ENCODE assay signal across 1 cellular context in the genomic region with DNA sequence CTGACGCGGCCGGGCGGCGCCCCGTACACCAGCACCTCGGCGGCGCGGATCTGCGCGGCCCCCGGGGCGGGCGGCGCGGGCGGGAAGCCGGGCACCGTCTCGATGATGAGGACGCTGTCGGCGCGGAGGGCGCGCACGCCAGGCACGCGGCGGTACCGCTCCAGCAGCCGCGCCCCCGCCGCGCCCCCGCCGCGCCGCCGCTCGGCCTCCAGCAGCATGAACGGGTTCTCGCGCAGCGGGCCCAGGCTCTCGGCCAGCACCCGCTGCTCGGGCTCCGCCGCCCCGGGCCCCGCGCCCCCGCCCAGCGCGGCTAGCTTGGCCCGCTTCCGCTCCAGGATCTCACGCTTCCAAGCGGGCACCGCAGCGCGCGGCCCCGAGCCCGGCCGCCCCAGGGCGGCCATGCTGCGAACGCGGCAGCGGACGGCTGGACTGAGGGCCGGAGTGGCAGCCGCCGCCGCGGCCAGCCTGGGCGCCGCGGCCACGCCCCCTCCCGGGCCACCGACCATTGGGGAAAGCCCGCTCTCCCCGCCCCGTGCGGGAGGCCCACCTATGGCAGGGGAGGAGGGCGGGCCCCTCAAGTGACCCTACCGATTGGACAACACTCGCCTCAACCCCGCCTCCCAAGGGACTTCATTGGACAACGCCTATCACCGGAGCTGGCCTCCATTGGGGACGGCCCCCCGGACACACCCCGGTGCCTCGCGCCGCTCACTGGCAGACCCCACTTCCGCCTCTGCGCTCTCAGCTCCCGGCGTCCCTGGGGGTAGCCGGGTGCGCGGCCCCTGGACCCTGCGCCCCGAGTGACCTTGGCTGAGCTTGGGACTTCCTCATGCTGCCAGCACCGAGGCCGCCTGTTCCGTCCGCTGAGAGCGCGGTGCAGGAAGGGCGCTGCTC.
A peak's percentile ranks its signal among the peaks of the same experiment; 100 is the strongest.
TF ChIP-seq lines count a peak whose summit lies in the region.

A gene with protein sequence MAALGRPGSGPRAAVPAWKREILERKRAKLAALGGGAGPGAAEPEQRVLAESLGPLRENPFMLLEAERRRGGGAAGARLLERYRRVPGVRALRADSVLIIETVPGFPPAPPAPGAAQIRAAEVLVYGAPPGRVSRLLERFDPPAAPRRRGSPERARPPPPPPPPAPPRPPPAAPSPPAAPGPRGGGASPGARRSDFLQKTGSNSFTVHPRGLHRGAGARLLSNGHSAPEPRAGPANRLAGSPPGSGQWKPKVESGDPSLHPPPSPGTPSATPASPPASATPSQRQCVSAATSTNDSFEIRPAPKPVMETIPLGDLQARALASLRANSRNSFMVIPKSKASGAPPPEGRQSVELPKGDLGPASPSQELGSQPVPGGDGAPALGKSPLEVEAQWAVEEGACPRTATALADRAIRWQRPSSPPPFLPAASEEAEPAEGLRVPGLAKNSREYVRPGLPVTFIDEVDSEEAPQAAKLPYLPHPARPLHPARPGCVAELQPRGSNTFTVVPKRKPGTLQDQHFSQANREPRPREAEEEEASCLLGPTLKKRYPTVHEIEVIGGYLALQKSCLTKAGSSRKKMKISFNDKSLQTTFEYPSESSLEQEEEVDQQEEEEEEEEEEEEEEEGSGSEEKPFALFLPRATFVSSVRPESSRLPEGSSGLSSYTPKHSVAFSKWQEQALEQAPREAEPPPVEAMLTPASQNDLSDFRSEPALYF (minus strand): TSS at position 431 of the 894 bp plus-strand sequence. CDS start 30 bp downstream, at position 401.

TF ChIP-seq in WTC11, 78 proteins besides CTCF, POLR2A, EP300 and RAD21 (continued from another document and continues in another):
- TF ChIP-seq, protein P1, sequence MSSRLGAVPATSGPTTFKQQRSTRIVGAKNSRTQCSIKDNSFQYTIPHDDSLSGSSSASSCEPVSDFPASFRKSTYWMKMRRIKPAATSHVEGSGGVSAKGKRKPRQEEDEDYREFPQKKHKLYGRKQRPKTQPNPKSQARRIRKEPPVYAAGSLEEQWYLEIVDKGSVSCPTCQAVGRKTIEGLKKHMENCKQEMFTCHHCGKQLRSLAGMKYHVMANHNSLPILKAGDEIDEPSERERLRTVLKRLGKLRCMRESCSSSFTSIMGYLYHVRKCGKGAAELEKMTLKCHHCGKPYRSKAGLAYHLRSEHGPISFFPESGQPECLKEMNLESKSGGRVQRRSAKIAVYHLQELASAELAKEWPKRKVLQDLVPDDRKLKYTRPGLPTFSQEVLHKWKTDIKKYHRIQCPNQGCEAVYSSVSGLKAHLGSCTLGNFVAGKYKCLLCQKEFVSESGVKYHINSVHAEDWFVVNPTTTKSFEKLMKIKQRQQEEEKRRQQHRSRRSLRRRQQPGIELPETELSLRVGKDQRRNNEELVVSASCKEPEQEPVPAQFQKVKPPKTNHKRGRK (CRISPR knock-in tag; IDR thresholded peaks at IDR 0.05; ENCODE audit: borderline replicate concordance): no peak
- TF ChIP-seq, protein P2, sequence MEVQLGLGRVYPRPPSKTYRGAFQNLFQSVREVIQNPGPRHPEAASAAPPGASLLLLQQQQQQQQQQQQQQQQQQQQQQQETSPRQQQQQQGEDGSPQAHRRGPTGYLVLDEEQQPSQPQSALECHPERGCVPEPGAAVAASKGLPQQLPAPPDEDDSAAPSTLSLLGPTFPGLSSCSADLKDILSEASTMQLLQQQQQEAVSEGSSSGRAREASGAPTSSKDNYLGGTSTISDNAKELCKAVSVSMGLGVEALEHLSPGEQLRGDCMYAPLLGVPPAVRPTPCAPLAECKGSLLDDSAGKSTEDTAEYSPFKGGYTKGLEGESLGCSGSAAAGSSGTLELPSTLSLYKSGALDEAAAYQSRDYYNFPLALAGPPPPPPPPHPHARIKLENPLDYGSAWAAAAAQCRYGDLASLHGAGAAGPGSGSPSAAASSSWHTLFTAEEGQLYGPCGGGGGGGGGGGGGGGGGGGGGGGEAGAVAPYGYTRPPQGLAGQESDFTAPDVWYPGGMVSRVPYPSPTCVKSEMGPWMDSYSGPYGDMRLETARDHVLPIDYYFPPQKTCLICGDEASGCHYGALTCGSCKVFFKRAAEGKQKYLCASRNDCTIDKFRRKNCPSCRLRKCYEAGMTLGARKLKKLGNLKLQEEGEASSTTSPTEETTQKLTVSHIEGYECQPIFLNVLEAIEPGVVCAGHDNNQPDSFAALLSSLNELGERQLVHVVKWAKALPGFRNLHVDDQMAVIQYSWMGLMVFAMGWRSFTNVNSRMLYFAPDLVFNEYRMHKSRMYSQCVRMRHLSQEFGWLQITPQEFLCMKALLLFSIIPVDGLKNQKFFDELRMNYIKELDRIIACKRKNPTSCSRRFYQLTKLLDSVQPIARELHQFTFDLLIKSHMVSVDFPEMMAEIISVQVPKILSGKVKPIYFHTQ (CRISPR knock-in tag; IDR thresholded peaks at IDR 0.05): no peak
- TF ChIP-seq ESRRA (CRISPR knock-in tag; IDR thresholded peaks at IDR 0.05; ENCODE audit: borderline replicate concordance) (peak; percentile 95), EMX1 (CRISPR knock-in tag; IDR thresholded peaks at IDR 0.05) (no peak), ATF1 (CRISPR knock-in tag; IDR thresholded peaks at IDR 0.05) (no peak), FOXP1 (CRISPR knock-in tag; IDR thresholded peaks at IDR 0.05; ENCODE audit: borderline replicate concordance) (no peak), RELA (CRISPR knock-in tag; IDR thresholded peaks at IDR 0.05; ENCODE audit: borderline replicate concordance) (peak; percentile 41; the same call in 1 of the 2 replicates), TEAD4 (CRISPR knock-in tag; IDR thresholded peaks at IDR 0.05) (no peak), NFATC4 (CRISPR knock-in tag; IDR thresholded peaks at IDR 0.05) (no peak), ETV6 (CRISPR knock-in tag; IDR thresholded peaks at IDR 0.05) (peak; percentile 64), NR1H2 (CRISPR knock-in tag; IDR thresholded peaks at IDR 0.05) (no peak), ZNF396 (CRISPR knock-in tag; IDR thresholded peaks at IDR 0.05; ENCODE audit: borderline replicate concordance) (no peak), IRF2 (CRISPR knock-in tag; IDR thresholded peaks at IDR 0.05; ENCODE audit: borderline replicate concordance, low read depth) (no peak), SP1 (CRISPR knock-in tag; conservative IDR thresholded peaks at IDR 0.05) (peak; percentile 91), SMAD3 (CRISPR knock-in tag; IDR thresholded peaks at IDR 0.05; ENCODE audit: borderline replicate concordance) (peak; percentile 30; the same call in 1 of the 2 replicates), NR2C2 (CRISPR knock-in tag; IDR thresholded peaks at IDR 0.05) (no peak), HMGA2 (CRISPR knock-in tag; IDR thresholded peaks at IDR 0.05) (no peak), ZBTB21 (CRISPR knock-in tag; IDR thresholded peaks at IDR 0.05; ENCODE audit: borderline replicate concordance) (no peak), KAT7 (CRISPR knock-in tag; IDR thresholded peaks at IDR 0.05; ENCODE audit: borderline replicate concordance) (0 out of 2 replicates have a peak, but pooled peaks have one; percentile 33), FOXJ3 (CRISPR knock-in tag; IDR thresholded peaks at IDR 0.05; ENCODE audit: borderline replicate concordance) (no peak), SOX15 (CRISPR knock-in tag; IDR thresholded peaks at IDR 0.05) (no peak), RORB (CRISPR knock-in tag; IDR thresholded peaks at IDR 0.05) (no peak), FOXK1 (CRISPR knock-in tag; IDR thresholded peaks at IDR 0.05) (0 out of 2 replicates have a peak, but pooled peaks have one; percentile 42), JUN (CRISPR knock-in tag; IDR thresholded peaks at IDR 0.05) (no peak)
- TF ChIP-seq, protein P3, sequence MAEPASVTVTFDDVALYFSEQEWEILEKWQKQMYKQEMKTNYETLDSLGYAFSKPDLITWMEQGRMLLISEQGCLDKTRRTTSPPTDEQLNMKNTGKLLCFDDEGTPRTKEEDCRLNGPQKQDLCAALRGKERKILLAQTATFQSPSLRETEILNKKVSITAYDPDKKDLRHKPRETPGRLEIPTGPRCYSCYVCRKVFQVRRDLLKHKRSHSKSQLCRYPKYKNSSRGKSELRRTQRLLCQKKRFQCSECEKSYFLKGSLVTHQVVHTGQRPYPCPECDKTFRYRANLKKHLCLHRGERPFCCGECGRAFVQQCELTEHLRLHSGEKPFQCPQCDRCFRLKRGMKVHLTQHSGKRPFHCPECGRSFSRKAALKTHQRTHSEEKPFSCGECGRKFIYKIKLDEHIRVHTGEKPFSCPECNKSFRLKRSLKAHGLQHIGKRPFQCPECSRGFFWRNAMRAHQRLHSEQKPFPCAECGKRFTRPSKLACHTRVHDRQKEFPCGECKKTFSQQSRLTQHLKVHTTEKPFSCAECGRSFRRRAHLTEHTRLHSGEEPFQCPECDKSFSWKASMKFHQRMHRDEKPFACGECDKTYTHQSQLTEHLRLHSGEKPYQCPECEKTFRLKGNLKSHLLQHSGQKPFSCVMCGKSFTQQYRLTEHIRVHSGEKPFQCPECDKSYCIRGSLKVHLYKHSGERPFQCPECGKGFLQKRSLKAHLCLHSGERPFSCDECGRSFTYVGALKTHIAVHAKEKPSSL (CRISPR knock-in tag; conservative IDR thresholded peaks at IDR 0.05): no peak
- TF ChIP-seq, protein P4, sequence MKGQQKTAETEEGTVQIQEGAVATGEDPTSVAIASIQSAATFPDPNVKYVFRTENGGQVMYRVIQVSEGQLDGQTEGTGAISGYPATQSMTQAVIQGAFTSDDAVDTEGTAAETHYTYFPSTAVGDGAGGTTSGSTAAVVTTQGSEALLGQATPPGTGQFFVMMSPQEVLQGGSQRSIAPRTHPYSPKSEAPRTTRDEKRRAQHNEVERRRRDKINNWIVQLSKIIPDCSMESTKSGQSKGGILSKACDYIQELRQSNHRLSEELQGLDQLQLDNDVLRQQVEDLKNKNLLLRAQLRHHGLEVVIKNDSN (CRISPR knock-in tag; IDR thresholded peaks at IDR 0.05): peak; percentile 56; the same call in 1 of the 2 replicates
- TF ChIP-seq, protein P5, sequence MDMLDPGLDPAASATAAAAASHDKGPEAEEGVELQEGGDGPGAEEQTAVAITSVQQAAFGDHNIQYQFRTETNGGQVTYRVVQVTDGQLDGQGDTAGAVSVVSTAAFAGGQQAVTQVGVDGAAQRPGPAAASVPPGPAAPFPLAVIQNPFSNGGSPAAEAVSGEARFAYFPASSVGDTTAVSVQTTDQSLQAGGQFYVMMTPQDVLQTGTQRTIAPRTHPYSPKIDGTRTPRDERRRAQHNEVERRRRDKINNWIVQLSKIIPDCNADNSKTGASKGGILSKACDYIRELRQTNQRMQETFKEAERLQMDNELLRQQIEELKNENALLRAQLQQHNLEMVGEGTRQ (CRISPR knock-in tag; IDR thresholded peaks at IDR 0.05): peak; percentile 34; the same call in 1 of the 2 replicates
- TF ChIP-seq, protein P6, sequence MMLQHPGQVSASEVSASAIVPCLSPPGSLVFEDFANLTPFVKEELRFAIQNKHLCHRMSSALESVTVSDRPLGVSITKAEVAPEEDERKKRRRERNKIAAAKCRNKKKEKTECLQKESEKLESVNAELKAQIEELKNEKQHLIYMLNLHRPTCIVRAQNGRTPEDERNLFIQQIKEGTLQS (CRISPR knock-in tag; conservative IDR thresholded peaks at IDR 0.05): no peak
- TF ChIP-seq, protein P7, sequence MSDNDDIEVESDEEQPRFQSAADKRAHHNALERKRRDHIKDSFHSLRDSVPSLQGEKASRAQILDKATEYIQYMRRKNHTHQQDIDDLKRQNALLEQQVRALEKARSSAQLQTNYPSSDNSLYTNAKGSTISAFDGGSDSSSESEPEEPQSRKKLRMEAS (CRISPR knock-in tag; IDR thresholded peaks at IDR 0.05): peak; percentile 81
- TF ChIP-seq, protein P8, sequence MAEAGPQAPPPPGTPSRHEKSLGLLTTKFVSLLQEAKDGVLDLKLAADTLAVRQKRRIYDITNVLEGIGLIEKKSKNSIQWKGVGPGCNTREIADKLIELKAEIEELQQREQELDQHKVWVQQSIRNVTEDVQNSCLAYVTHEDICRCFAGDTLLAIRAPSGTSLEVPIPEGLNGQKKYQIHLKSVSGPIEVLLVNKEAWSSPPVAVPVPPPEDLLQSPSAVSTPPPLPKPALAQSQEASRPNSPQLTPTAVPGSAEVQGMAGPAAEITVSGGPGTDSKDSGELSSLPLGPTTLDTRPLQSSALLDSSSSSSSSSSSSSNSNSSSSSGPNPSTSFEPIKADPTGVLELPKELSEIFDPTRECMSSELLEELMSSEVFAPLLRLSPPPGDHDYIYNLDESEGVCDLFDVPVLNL (CRISPR knock-in tag; IDR thresholded peaks at IDR 0.05; ENCODE audit: borderline replicate concordance, low read depth): no peak
- TF ChIP-seq, protein P9, sequence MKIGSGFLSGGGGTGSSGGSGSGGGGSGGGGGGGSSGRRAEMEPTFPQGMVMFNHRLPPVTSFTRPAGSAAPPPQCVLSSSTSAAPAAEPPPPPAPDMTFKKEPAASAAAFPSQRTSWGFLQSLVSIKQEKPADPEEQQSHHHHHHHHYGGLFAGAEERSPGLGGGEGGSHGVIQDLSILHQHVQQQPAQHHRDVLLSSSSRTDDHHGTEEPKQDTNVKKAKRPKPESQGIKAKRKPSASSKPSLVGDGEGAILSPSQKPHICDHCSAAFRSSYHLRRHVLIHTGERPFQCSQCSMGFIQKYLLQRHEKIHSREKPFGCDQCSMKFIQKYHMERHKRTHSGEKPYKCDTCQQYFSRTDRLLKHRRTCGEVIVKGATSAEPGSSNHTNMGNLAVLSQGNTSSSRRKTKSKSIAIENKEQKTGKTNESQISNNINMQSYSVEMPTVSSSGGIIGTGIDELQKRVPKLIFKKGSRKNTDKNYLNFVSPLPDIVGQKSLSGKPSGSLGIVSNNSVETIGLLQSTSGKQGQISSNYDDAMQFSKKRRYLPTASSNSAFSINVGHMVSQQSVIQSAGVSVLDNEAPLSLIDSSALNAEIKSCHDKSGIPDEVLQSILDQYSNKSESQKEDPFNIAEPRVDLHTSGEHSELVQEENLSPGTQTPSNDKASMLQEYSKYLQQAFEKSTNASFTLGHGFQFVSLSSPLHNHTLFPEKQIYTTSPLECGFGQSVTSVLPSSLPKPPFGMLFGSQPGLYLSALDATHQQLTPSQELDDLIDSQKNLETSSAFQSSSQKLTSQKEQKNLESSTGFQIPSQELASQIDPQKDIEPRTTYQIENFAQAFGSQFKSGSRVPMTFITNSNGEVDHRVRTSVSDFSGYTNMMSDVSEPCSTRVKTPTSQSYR (CRISPR knock-in tag; IDR thresholded peaks at IDR 0.05): no peak
- TF ChIP-seq, protein P10, sequence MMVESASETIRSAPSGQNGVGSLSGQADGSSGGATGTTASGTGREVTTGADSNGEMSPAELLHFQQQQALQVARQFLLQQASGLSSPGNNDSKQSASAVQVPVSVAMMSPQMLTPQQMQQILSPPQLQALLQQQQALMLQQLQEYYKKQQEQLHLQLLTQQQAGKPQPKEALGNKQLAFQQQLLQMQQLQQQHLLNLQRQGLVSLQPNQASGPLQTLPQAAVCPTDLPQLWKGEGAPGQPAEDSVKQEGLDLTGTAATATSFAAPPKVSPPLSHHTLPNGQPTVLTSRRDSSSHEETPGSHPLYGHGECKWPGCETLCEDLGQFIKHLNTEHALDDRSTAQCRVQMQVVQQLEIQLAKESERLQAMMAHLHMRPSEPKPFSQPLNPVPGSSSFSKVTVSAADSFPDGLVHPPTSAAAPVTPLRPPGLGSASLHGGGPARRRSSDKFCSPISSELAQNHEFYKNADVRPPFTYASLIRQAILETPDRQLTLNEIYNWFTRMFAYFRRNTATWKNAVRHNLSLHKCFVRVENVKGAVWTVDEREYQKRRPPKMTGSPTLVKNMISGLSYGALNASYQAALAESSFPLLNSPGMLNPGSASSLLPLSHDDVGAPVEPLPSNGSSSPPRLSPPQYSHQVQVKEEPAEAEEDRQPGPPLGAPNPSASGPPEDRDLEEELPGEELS (CRISPR knock-in tag; IDR thresholded peaks at IDR 0.05): 0 out of 2 replicates have a peak, but pooled peaks have one; percentile 29
- TF ChIP-seq, protein P11, sequence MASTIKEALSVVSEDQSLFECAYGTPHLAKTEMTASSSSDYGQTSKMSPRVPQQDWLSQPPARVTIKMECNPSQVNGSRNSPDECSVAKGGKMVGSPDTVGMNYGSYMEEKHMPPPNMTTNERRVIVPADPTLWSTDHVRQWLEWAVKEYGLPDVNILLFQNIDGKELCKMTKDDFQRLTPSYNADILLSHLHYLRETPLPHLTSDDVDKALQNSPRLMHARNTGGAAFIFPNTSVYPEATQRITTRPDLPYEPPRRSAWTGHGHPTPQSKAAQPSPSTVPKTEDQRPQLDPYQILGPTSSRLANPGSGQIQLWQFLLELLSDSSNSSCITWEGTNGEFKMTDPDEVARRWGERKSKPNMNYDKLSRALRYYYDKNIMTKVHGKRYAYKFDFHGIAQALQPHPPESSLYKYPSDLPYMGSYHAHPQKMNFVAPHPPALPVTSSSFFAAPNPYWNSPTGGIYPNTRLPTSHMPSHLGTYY (CRISPR knock-in tag; IDR thresholded peaks at IDR 0.05): no peak
